Comparison of ENCODE assay signal across 9 cellular contexts in the genomic region with DNA sequence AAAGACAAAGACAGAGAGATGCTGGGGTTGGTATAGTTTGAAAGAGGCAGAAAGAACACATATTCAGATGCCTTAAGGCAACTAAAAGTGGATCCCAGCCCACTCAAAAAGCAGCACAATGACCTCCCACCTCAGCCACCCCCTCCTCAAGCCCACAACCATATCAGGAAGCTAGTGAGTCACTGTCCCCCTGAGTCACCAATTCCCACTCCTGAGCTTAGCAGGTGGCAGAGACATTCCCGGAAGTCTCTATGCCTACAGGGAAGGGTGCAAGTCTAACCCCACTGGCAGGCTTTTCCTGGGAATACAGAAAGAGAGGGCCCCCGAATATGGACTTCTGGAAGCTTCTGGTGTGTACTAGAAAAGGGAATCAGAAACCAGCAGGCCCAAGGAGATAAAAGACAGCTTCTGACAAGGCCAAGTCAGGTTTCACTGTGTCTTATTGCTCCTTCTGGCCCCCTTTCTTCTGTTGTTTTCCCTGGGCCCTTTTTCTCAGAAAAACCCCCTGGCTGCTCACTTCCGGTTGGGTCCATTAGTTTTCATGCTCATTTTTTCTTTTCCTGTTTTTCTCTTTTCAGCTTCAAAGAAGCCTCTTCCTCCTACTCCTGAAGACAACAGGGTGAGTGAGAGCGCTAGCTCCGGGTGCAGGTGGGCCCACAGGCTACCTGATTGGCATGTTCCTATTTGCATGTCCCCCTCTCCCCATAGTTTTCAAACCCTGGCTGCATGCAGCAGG.
A peak's percentile ranks its signal among the peaks of the same experiment; 100 is the strongest.
DNase-seq lines count a peak whose midpoint lies in the region; ATAC-seq lines count a peak whose summit lies in the region.
"Had no signal": no experiment of that assay in that cellular context is flagged by ENCODE, and none has a peak within 500 bp of the region (broad histone marks: within the 10 kb centered on the region; RNA-seq: fewer than 3 reads in every experiment).

No MANE protein-coding gene starts in this region.

- in situ Hi-C loops in KBM-7 (cut with MboI; ENCODE audit: low pct_unique_long_range_greater_than_20kb, low sequenced_read_pairs) = no loop called here

- DNase-seq in KBM-7 = peak; percentile 32
- DNase-seq in activated CD4-positive, alpha-beta T cell treated with anti-CD3 and anti-CD28 coated beads, Interleukin-2, amount 50 U/mL, for 48 hours = peak; percentile 57 to 68
- DNase-seq in central memory CD4-positive, alpha-beta T cell = peak; percentile 23
- peak; percentile 49 to 77 for DNase-seq in stimulated activated CD8-positive, alpha-beta memory T cell treated with anti-CD3 and anti-CD28 coated beads, Interleukin-15, amount 100 ng/mL, for 4 hours (ENCODE audit: low read depth in 2 of 2)
- no peak for DNase-seq in DMS79 treated with DMSO at 0.1 percent for 48 hours (lab: John Stamatoyannopoulos, UW)
- DNase-seq: NCI-H510A treated with DMSO at 0.1 percent for 48 hours had no signal

- no peak for ATAC-seq in HG02678 (IDR thresholded peaks at IDR 0.05; ENCODE audit: unreplicated experiment)
- ATAC-seq in GM19452 (IDR thresholded peaks at IDR 0.05; ENCODE audit: unreplicated experiment) = no peak
- ATAC-seq in HG03025 (IDR thresholded peaks at IDR 0.05; ENCODE audit: low FRiP score, unreplicated experiment) = no peak
